8 cellular contexts compared by ENCODE assay signal in the genomic region with DNA sequence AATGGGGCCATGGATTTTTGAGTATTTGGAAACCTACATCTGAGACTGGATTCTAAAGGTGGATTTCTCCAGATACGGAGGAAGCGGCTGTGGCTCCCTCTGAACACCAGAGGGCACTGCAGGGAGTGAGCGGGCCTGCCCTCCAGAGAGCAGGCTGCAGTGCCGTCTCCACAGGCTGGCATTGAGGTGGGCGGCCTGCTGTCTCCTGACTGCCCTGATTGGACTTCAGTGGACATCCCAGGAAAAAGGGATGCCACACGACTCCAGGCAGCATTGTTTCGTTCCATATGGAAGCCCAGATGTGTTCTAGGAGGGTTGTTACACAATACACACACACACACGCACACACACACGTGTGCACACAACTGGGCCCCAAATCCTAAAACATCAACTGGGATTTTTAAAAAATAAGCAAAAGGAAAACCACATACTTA.
DNase-seq lines count a peak whose midpoint lies in the region; ATAC-seq and TF ChIP-seq lines count a peak whose summit lies in the region.

No MANE protein-coding gene starts in this region.

- in situ Hi-C loops in KBM-7 (cut with MboI; ENCODE audit: low pct_unique_long_range_greater_than_20kb, low sequenced_read_pairs) (no loop called here), astrocyte of the cerebellum (cut with HindIII; ENCODE audit: low sequenced_read_pairs) (no loop called here)

- peaks cover 29% of the 10 kb centered on the region for H3K4me1 ChIP-seq in iPS-18a (ENCODE audit: control insufficient read depth, low read depth, low read length)

- H3K27me3 ChIP-seq in SU-DHL-6 (ENCODE audit: low read length): no peaks in the 10 kb centered on the region
- H3K27me3 ChIP-seq in iPS-18a (ENCODE audit: control insufficient read depth, insufficient read depth, low read length): no peaks in the 10 kb centered on the region

- no peaks in the 10 kb centered on the region for H3F3A ChIP-seq in SU-DHL-6 (ENCODE audit: insufficient read depth)

- H2AFZ ChIP-seq in SU-DHL-6 (ENCODE audit: low read depth, low read length, severe bottlenecking): no peak overlapping the region

- DNase-seq in ELR (ENCODE audit: low read depth) (peak; percentile 66), KBM-7 (peak; percentile 24), astrocyte of the cerebellum (ENCODE audit: low read depth) (no peak)
- peak; percentile 66 for DNase-seq in stimulated activated CD4-positive, alpha-beta T cell treated with anti-CD3 and anti-CD28 coated beads, Interleukin-15, amount 100 ng/mL, for 24 hours

- H3K27ac ChIP-seq in SU-DHL-6 (ENCODE audit: low read depth, low read length) (no peak overlapping the region), iPS-18a (ENCODE audit: low read length) (no peak overlapping the region)

- no peaks in the 10 kb centered on the region for H3K9me2 ChIP-seq in SU-DHL-6 (replicated peaks; ENCODE audit: insufficient read depth, low read length)

- H3K36me3 ChIP-seq in SU-DHL-6 (ENCODE audit: low read length) (no peaks in the 10 kb centered on the region), iPS-18a (ENCODE audit: control insufficient read depth, low read depth, low read length) (no peaks in the 10 kb centered on the region)

- H3K79me2 ChIP-seq in SU-DHL-6 (ENCODE audit: insufficient read depth, low read length): no peaks in the 10 kb centered on the region

- ATAC-seq in GM21717 (IDR thresholded peaks at IDR 0.05; ENCODE audit: unreplicated experiment) (no peak), GM18907 (IDR thresholded peaks at IDR 0.05; ENCODE audit: unreplicated experiment) (no peak)

- H3K9ac ChIP-seq in SU-DHL-6 (ENCODE audit: low read length) (no peak overlapping the region), iPS-18a (ENCODE audit: low read length) (no peak overlapping the region)

- H3K9me3 ChIP-seq in SU-DHL-6 (ENCODE audit: insufficient read depth, low read length) (no peaks in the 10 kb centered on the region), iPS-18a (ENCODE audit: control insufficient read depth, low read depth, low read length) (no peaks in the 10 kb centered on the region)

- H3K4me2 ChIP-seq in SU-DHL-6 (ENCODE audit: low read depth, low read length, poor library complexity, severe bottlenecking): no peak overlapping the region

- H3K4me3 ChIP-seq in SU-DHL-6 (ENCODE audit: insufficient read depth, low read length, poor library complexity, severe bottlenecking) (no peak overlapping the region), astrocyte of the cerebellum (ENCODE audit: low read depth, low read length) (no peak overlapping the region), iPS-18a (ENCODE audit: low read length) (peak overlapping the region; percentile 26)

- TF ChIP-seq CTCF in SU-DHL-6 (IDR thresholded peaks at IDR 0.05; ENCODE audit: insufficient read depth, low read length, poor library complexity, severe bottlenecking): peak; percentile 60
- TF ChIP-seq CTCF in astrocyte of the cerebellum (IDR thresholded peaks at IDR 0.05; ENCODE audit: low read depth, low read length, missing control alignments): peak; percentile 89

- no peaks in the 10 kb centered on the region for H4K20me1 ChIP-seq in SU-DHL-6 (ENCODE audit: low read depth, low read length)
